ENCODE assay signal across 2 cellular contexts in genomic region chr4:136590440-136590839, GRCh38.
TF ChIP-seq lines count a peak whose summit lies in the region.

No MANE protein-coding gene starts in this region.

TF ChIP-seq in WTC11, 78 proteins besides CTCF, POLR2A, EP300 and RAD21 (continues in another document):
- TF ChIP-seq RORB (CRISPR knock-in tag; IDR thresholded peaks at IDR 0.05) (no peak), NR1H2 (CRISPR knock-in tag; IDR thresholded peaks at IDR 0.05) (no peak), ZNF532 (CRISPR knock-in tag; IDR thresholded peaks at IDR 0.05; ENCODE audit: borderline replicate concordance) (no peak), ZMAT4 (CRISPR knock-in tag; IDR thresholded peaks at IDR 0.05) (no peak), ZNF219 (CRISPR knock-in tag; IDR thresholded peaks at IDR 0.05; ENCODE audit: borderline replicate concordance) (no peak), TP53 (CRISPR knock-in tag; IDR thresholded peaks at IDR 0.05) (no peak), ZSCAN18 (CRISPR knock-in tag; IDR thresholded peaks at IDR 0.05) (no peak), ELF4 (CRISPR knock-in tag; IDR thresholded peaks at IDR 0.05; ENCODE audit: low read depth) (no peak), EMX1 (CRISPR knock-in tag; IDR thresholded peaks at IDR 0.05) (no peak), STAT6 (CRISPR knock-in tag; conservative IDR thresholded peaks at IDR 0.05; ENCODE audit: low read depth) (no peak), SMAD3 (CRISPR knock-in tag; IDR thresholded peaks at IDR 0.05; ENCODE audit: borderline replicate concordance) (no peak), ETV6 (CRISPR knock-in tag; IDR thresholded peaks at IDR 0.05) (no peak), PREB (CRISPR knock-in tag; IDR thresholded peaks at IDR 0.05; ENCODE audit: borderline replicate concordance) (no peak), ZNF138 (CRISPR knock-in tag; conservative IDR thresholded peaks at IDR 0.05) (no peak), MLX (CRISPR knock-in tag; IDR thresholded peaks at IDR 0.05) (no peak)

TF ChIP-seq in H1, 55 proteins besides CTCF, POLR2A, EP300 and RAD21:
- no peak for TF ChIP-seq SP4 (IDR thresholded peaks at IDR 0.05; ENCODE audit: low read length)
- TF ChIP-seq CHD1 (IDR thresholded peaks at IDR 0.05; ENCODE audit: low read depth, low read length), result no peak
- TF ChIP-seq CTBP2 (IDR thresholded peaks at IDR 0.05; ENCODE audit: borderline replicate concordance, insufficient read depth, insufficient read length, low read length), result no peak
- no peak for TF ChIP-seq E2F6 (IDR thresholded peaks at IDR 0.05)
- no peak for TF ChIP-seq MAX (IDR thresholded peaks at IDR 0.05)
- no peak for TF ChIP-seq EZH2 (IDR thresholded peaks at IDR 0.05; ENCODE audit: low read depth, low read length, severe bottlenecking)
- no peak for TF ChIP-seq PHF8 (conservative IDR thresholded peaks at IDR 0.05; ENCODE audit: low read depth, low read length)
- no peak for TF ChIP-seq MAFK (IDR thresholded peaks at IDR 0.05; ENCODE audit: low read depth, low read length)
- no peak for TF ChIP-seq TBP (IDR thresholded peaks at IDR 0.05; ENCODE audit: low read depth, low read length)
- TF ChIP-seq CBX8 (IDR thresholded peaks at IDR 0.05; ENCODE audit: borderline replicate concordance, low read depth, low read length), result no peak
- TF ChIP-seq TCF12 (IDR thresholded peaks at IDR 0.05; ENCODE audit: low read depth, low read length), result no peak
